In the genomic region with DNA sequence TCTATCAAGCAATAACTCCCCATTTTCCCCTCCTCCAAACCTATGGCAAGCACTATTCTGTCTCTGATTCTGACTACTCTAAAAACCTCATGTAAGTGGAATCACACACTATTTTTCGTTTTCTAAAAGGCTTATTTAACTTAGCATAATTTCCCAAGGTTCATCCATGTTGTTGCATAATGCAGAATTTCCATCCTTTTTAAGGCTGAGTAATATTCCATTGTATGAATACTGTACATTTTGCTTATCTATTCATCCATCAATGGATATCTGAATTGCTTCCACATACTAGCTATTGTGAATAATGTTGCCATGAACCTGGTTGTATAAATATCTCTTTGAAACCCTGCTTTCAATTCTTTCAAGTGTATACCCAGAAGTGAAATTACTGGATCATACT, we compare ENCODE assay signal across 32 cellular contexts.
"Had no signal": no experiment of that assay in that cellular context is flagged by ENCODE, and none has a peak within 500 bp of the region (broad histone marks: within the 10 kb centered on the region; RNA-seq: fewer than 3 reads in every experiment).

No MANE protein-coding gene starts in this region.

- FAIRE-seq: bronchial epithelial cell, colon, TTC549 had no signal

- H3K9me3 ChIP-seq: adrenal gland had no signal

- H3K27ac ChIP-seq: adrenal gland, cardiac muscle cell, VCaP had no signal

- H3K4me1 Mint-ChIP-seq: activated B cell treated with CpG ODN at 0.5 μM for 24 hours, brain had no signal

- H3K27ac Mint-ChIP-seq: activated B cell treated with CpG ODN at 0.5 μM for 24 hours; activated CD4-positive, alpha-beta memory T cell treated with anti-CD3 and anti-CD28 coated beads for 36 hours; activated CD4-positive, alpha-beta T cell treated with anti-CD3 and anti-CD28 coated beads, Interleukin-2, amount 10 ng/mL, durations not matched to agents 7 days and 5 days; activated CD8-positive, alpha-beta T cell treated with anti-CD3 and anti-CD28 coated beads for 36 hours; activated naive CD4-positive, alpha-beta T cell treated with anti-CD3 and anti-CD28 coated beads for 36 hours; activated naive CD4-positive, alpha-beta T cell treated with anti-CD3 and anti-CD28 coated beads, Interleukin-2, amount 50 U/mL, for 72 hours; activated T-helper 1 cell treated with anti-CD3 and anti-CD28 coated beads, Interleukin-12 subunit alpha, Interleukin-12 subunit beta, Interleukin-2, Interleukin-4 antibody, amounts not matched to agents 30 ng/mL and 10 ng/mL and 1 ng/mL, durations not matched to agents 14 hours and 24 hours and 36 hours; activated T-helper 17 cell treated with anti-CD3 and anti-CD28 coated beads, Interleukin-2, amount 50 U/mL, for 72 hours; brain; T-cell had no signal

- H3K27me3 Mint-ChIP-seq: activated B cell treated with CpG ODN at 0.5 μM for 24 hours; activated CD4-positive, alpha-beta memory T cell treated with anti-CD3 and anti-CD28 coated beads for 36 hours; activated CD4-positive, alpha-beta T cell treated with anti-CD3 and anti-CD28 coated beads, Interleukin-2, amount 10 ng/mL, durations not matched to agents 7 days and 5 days; activated CD8-positive, alpha-beta T cell treated with anti-CD3 and anti-CD28 coated beads for 36 hours; activated T-helper 17 cell treated with anti-CD3 and anti-CD28 coated beads, Interleukin-2, amount 50 U/mL, for 72 hours; brain; T-cell; T-helper 17 cell had no signal

- H3K4me3 Mint-ChIP-seq: activated B cell treated with CpG ODN at 0.5 μM for 24 hours; activated CD4-positive, alpha-beta memory T cell treated with anti-CD3 and anti-CD28 coated beads for 36 hours; activated CD4-positive, alpha-beta T cell treated with anti-CD3 and anti-CD28 coated beads, Interleukin-2, amount 10 ng/mL, durations not matched to agents 7 days and 5 days; activated CD8-positive, alpha-beta T cell treated with anti-CD3 and anti-CD28 coated beads for 36 hours; activated naive CD4-positive, alpha-beta T cell treated with anti-CD3 and anti-CD28 coated beads for 36 hours; activated T-cell treated with anti-CD3 and anti-CD28 coated beads, Interleukin-2, amount 50 U/mL, for 4 hours; activated T-cell treated with anti-CD3 and anti-CD28 coated beads, Interleukin-2, amount 50 U/mL, for 72 hours; activated T-helper 1 cell treated with anti-CD3 and anti-CD28 coated beads, Interleukin-12 subunit alpha, Interleukin-12 subunit beta, Interleukin-2, Interleukin-4 antibody, amounts not matched to agents 30 ng/mL and 10 ng/mL and 1 ng/mL, durations not matched to agents 14 hours and 24 hours and 36 hours; activated T-helper 17 cell treated with anti-CD3 and anti-CD28 coated beads, Interleukin-2, amount 50 U/mL, for 72 hours; brain; T-cell; T-helper 17 cell had no signal

- DNase-seq: activated B cell treated with CpG ODN at 0.5 μM for 24 hours; activated CD4-positive, alpha-beta memory T cell treated with anti-CD3 and anti-CD28 coated beads for 36 hours; activated CD4-positive, alpha-beta T cell treated with anti-CD3 and anti-CD28 coated beads for 4 hours; activated CD4-positive, alpha-beta T cell treated with anti-CD3 and anti-CD28 coated beads, Interleukin-2, amount 10 ng/mL, durations not matched to agents 7 days and 5 days; activated CD4-positive, CD25-positive, alpha-beta regulatory T cell treated with anti-CD3 and anti-CD28 coated beads, Interleukin-2, amount 50 U/mL, for 72 hours; activated CD8-positive, alpha-beta memory T cell treated with anti-CD3 and anti-CD28 coated beads, Interleukin-2, amount 50 U/mL, for 4 hours; activated CD8-positive, alpha-beta T cell treated with anti-CD3 and anti-CD28 coated beads for 36 hours; activated effector memory CD4-positive, alpha-beta T cell treated with anti-CD3 and anti-CD28 coated beads, Interleukin-2, amount 50 U/mL, for 16 hours; activated gamma-delta T cell treated with Interleukin-2 at 50 U/mL for 16 hours; activated naive CD4-positive, alpha-beta T cell; activated naive CD4-positive, alpha-beta T cell treated with anti-CD3 and anti-CD28 coated beads for 36 hours; activated naive CD4-positive, alpha-beta T cell treated with anti-CD3 and anti-CD28 coated beads, Interleukin-2, amount 50 U/mL, for 16 hours; activated T-cell treated with anti-CD3 and anti-CD28 coated beads for 4 hours; activated T-cell treated with anti-CD3 and anti-CD28 coated beads, Interleukin-2, amount 50 U/mL, for 1 hour; activated T-cell treated with anti-CD3 and anti-CD28 coated beads, Interleukin-2, amount 50 U/mL, for 4 hours; activated T-cell treated with anti-CD3 and anti-CD28 coated beads, Interleukin-2, amount 50 U/mL, for 72 hours; adrenal gland; amniotic stem cell; aorta; caudate nucleus; T-cell; T-helper 17 cell; T-helper 9 cell had no signal

- H3K4me3 ChIP-seq: adrenal gland, cardiac muscle cell had no signal

- H3K9me3 Mint-ChIP-seq: activated B cell treated with CpG ODN at 0.5 μM for 24 hours; activated CD4-positive, alpha-beta memory T cell treated with anti-CD3 and anti-CD28 coated beads for 36 hours; activated CD4-positive, alpha-beta T cell treated with anti-CD3 and anti-CD28 coated beads, Interleukin-2, amount 10 ng/mL, durations not matched to agents 7 days and 5 days; activated CD8-positive, alpha-beta T cell treated with anti-CD3 and anti-CD28 coated beads for 36 hours; activated naive CD4-positive, alpha-beta T cell treated with anti-CD3 and anti-CD28 coated beads for 36 hours; activated naive CD4-positive, alpha-beta T cell treated with anti-CD3 and anti-CD28 coated beads, Interleukin-2, amount 50 U/mL, for 72 hours; activated T-cell treated with anti-CD3 and anti-CD28 coated beads, Interleukin-2, amount 50 U/mL, for 4 hours; activated T-cell treated with anti-CD3 and anti-CD28 coated beads, Interleukin-2, amount 50 U/mL, for 72 hours; activated T-helper 1 cell treated with anti-CD3 and anti-CD28 coated beads, Interleukin-12 subunit alpha, Interleukin-12 subunit beta, Interleukin-2, Interleukin-4 antibody, amounts not matched to agents 30 ng/mL and 10 ng/mL and 1 ng/mL, durations not matched to agents 14 hours and 24 hours and 36 hours; activated T-helper 17 cell treated with anti-CD3 and anti-CD28 coated beads, Interleukin-2, amount 50 U/mL, for 72 hours; brain; T-cell had no signal

- H3K4me1 ChIP-seq: adrenal gland had no signal

- H3K27me3 ChIP-seq: adrenal gland, cardiac muscle cell had no signal

- H3K36me3 ChIP-seq: adrenal gland had no signal

- ATAC-seq: activated CD8-positive, alpha-beta T cell treated with anti-CD3 and anti-CD28 coated beads for 36 hours; activated naive CD4-positive, alpha-beta T cell treated with anti-CD3 and anti-CD28 coated beads, Interleukin-2, amount 50 U/mL, for 72 hours; activated T-cell treated with anti-CD3 and anti-CD28 coated beads, Interleukin-2, amount 50 U/mL, for 4 hours; activated T-cell treated with anti-CD3 and anti-CD28 coated beads, Interleukin-2, amount 50 U/mL, for 72 hours; activated T-helper 17 cell treated with anti-CD3 and anti-CD28 coated beads, Interleukin-2, amount 50 U/mL, for 72 hours; T-cell; T-helper 17 cell had no signal
